ENCODE assay signal across 8 cellular contexts in the genomic region with DNA sequence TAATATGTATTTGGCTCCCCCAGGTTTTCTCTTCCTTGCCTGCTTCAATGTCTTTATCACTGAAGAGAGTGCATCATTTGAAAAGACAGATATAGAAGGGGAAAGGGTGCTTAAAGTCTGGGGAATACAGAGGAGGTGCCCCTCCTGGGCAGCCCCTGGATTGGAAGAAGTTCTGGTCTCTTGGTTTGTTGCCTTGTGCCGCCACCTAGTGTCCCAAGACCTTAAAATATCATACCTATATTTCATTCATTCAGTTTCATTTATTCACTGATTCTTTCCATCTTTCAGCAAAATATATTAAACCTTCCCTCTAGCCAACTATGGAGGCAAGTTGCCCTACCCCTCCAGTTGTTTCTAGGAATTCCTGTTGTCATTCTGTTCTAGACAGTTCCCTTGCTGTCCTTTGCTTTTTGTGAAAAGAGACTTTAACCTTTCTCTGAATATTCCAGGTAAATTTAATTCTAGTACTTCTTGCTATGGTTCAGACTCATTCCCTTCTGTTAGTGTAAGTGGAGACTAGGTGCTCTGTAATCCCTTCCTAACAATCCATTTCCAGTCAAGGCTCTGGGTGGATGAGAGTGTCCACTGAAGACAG. TPM values are rescaled to one million over a fixed set of nuclear protein-coding genes. Genes with fewer than 3 reads are reported as not detected.
DNase-seq lines count a peak whose midpoint lies in the region; ATAC-seq, FAIRE-seq and TF ChIP-seq lines count a peak whose summit lies in the region.

No MANE protein-coding gene starts in this region.

- DNase-seq in left ventricle myocardium inferior (no peak), right cardiac atrium (no peak), NCI-H748 (lab: John Stamatoyannopoulos, UW; ENCODE audit: unreplicated experiment) (peak; percentile 56), body of pancreas (peak in 1 of 4 donors; percentile 46), HTR-8/SVneo (ENCODE audit: insufficient read length, low spot score) (no peak), testis (no peak)

- ATAC-seq in right cardiac atrium = no peak
- ATAC-seq in body of pancreas = no peak
- ATAC-seq in GM21367 (IDR thresholded peaks at IDR 0.05; ENCODE audit: unreplicated experiment) = no peak

- TF ChIP-seq POLR2A in body of pancreas (IDR thresholded peaks at IDR 0.05) (no peak), testis (IDR thresholded peaks at IDR 0.05) (no peak)

- H3K27me3 ChIP-seq in left ventricle myocardium inferior (ENCODE audit: low read depth) (peaks cover 62% of the 10 kb centered on the region), right cardiac atrium (ENCODE audit: control insufficient read depth, insufficient read depth) (no peaks in the 10 kb centered on the region), body of pancreas (peaks cover 1 to 11% of the 10 kb centered on the region in 2 donors), neural cell (ENCODE audit: insufficient read depth, low read depth, low read length) (peaks cover 44% of the 10 kb centered on the region), testis (no peaks in the 10 kb centered on the region)

- H3K27ac ChIP-seq in left ventricle myocardium inferior (replicated peaks) (no peak overlapping the region), right cardiac atrium (ENCODE audit: low read length) (no peak overlapping the region), body of pancreas (no peak overlapping the region), neural cell (ENCODE audit: low read length) (no peak overlapping the region), testis (no peak overlapping the region)

- H3K9ac ChIP-seq in neural cell (ENCODE audit: low read length) = no peak overlapping the region

- H3K9me2 ChIP-seq in neural cell (ENCODE audit: insufficient read depth, low read length) = no peaks in the 10 kb centered on the region

- H3K4me1 ChIP-seq in left ventricle myocardium inferior (peaks cover 2% of the 10 kb centered on the region), right cardiac atrium (ENCODE audit: control insufficient read depth, insufficient read depth, low read length) (no peaks in the 10 kb centered on the region), body of pancreas (peaks cover 4% of the 10 kb centered on the region), testis (no peaks in the 10 kb centered on the region)

- intact Hi-C loops in left ventricle myocardium inferior (cut with micrococcal nuclease) = loop anchor here (5.0 kb wide), 1 partner anchor 62 kb away; no protein-coding TSS in a partner anchor
- intact Hi-C loops in right cardiac atrium (cut with DNase I) = loop anchor here in 3 of 4 donors (2.0 to 5.0 kb wide), 3 partner anchors 57 to 60 kb away; no protein-coding TSS in a partner anchor
- intact Hi-C loops in body of pancreas (cut with DNase I) = no loop called here
- intact Hi-C loops in testis (cut with DNase I; ENCODE audit: low total_unique reads) = loop anchor here (5.0 kb wide), 1 partner anchor 57 kb away; no protein-coding TSS in a partner anchor

- H3K79me2 ChIP-seq in neural cell (replicated peaks; ENCODE audit: insufficient read depth, low read length) = no peaks in the 10 kb centered on the region

- TF ChIP-seq CTCF in left ventricle myocardium inferior (IDR thresholded peaks at IDR 0.05; ENCODE audit: borderline replicate concordance) (peak; percentile 41), body of pancreas (IDR thresholded peaks at IDR 0.05) (peak; percentile 8 to 54 (median 27)), neural cell (IDR thresholded peaks at IDR 0.05; ENCODE audit: poor library complexity, severe bottlenecking) (peak; percentile 75), testis (IDR thresholded peaks at IDR 0.05) (peak in 1 of 3 experiments; percentile 20)

- TF ChIP-seq RAD21 in neural cell (conservative IDR thresholded peaks at IDR 0.05) = peak; percentile 81

- H3K36me3 ChIP-seq in left ventricle myocardium inferior = no peaks in the 10 kb centered on the region
- no peaks in the 10 kb centered on the region for H3K36me3 ChIP-seq in body of pancreas (replicated peaks in 1 of 2; ENCODE audit: insufficient read depth in 1 of 2, low read depth in 2 of 2)
- H3K36me3 ChIP-seq in neural cell (ENCODE audit: insufficient read depth, low read length) = no peaks in the 10 kb centered on the region
- H3K36me3 ChIP-seq in testis (ENCODE audit: low read depth, missing control alignments) = no peaks in the 10 kb centered on the region

- 21% methylated on average over 1 of the region's 1 CpG for WGBS in right cardiac atrium
- 0 to 14% methylated on average over 1 of the region's 1 CpG for WGBS in body of pancreas, 2 donors
- WGBS in testis, 2 donors = 48 to 58% methylated on average over 1 of the region's 1 CpG

- H3K9me3 ChIP-seq in left ventricle myocardium inferior (replicated peaks) (no peaks in the 10 kb centered on the region), right cardiac atrium (ENCODE audit: control insufficient read depth, low read length) (no peaks in the 10 kb centered on the region), body of pancreas (no peaks in the 10 kb centered on the region), neural cell (ENCODE audit: low read length) (no peaks in the 10 kb centered on the region), testis (no peaks in the 10 kb centered on the region)

- H3F3A ChIP-seq in neural cell (ENCODE audit: insufficient read depth, low read length, poor library complexity, severe bottlenecking) = no peaks in the 10 kb centered on the region

- no peak overlapping the region for H2AFZ ChIP-seq in neural cell (ENCODE audit: low read depth, low read length)

- no peak overlapping the region for H3K4me2 ChIP-seq in neural cell (ENCODE audit: low read length)

- no peaks in the 10 kb centered on the region for H4K20me1 ChIP-seq in neural cell (ENCODE audit: insufficient read depth)

- no peak overlapping the region for H3K4me3 ChIP-seq in left ventricle myocardium inferior
- no peak overlapping the region for H3K4me3 ChIP-seq in right cardiac atrium (ENCODE audit: low read length)
- no peak overlapping the region for H3K4me3 ChIP-seq in body of pancreas
- H3K4me3 ChIP-seq in neural cell (ENCODE audit: low read length) = no peak overlapping the region
- H3K4me3 ChIP-seq in testis = no peak overlapping the region

- no peak for FAIRE-seq in HTR-8/SVneo (lab: Jason Lieb, UNC)

- TF ChIP-seq EP300 in neural cell (conservative IDR thresholded peaks at IDR 0.05; ENCODE audit: poor library complexity, severe bottlenecking) = no peak

TF ChIP-seq in neural cell, 6 proteins besides CTCF, POLR2A, EP300 and RAD21:
- TF ChIP-seq MXI1 (conservative IDR thresholded peaks at IDR 0.05; ENCODE audit: poor library complexity, severe bottlenecking) (no peak), SMC3 (conservative IDR thresholded peaks at IDR 0.05; ENCODE audit: poor library complexity) (peak; percentile 80)

RNA-seq across cellular contexts. Expression of gene MEF2D, which starts 56.1 kb away (rescaled TPM):
- total RNA-seq in left ventricle myocardium inferior = 96.8 TPM
- 10 to 100 TPM; 81.5 to 99.2 (median 89.6) TPM for total RNA-seq in right cardiac atrium
- 53.0 TPM for polyA plus RNA-seq in right cardiac atrium
- total RNA-seq in body of pancreas = 10 to 100 TPM; 15.6 to 18.1 TPM
- polyA plus RNA-seq in neural cell = 4.7 and 5.2 TPM in 2 replicates
- 13.4 and 15.4 TPM in 2 replicates for polyA minus RNA-seq in neural cell
- total RNA-seq in testis = 100 to 1,000 TPM in 1 of 2 donors, 10 to 100 TPM in 1; 96.8 to 113 TPM
- polyA plus RNA-seq in testis (ENCODE audit: insufficient read depth, low read depth, low replicate concordance) = 34.4 TPM
